ENCODE assay signal across 8 cellular contexts in genomic region chr2:123769001-123769400, GRCh38.
"Had no signal": no experiment of that assay in that cellular context is flagged by ENCODE, and none has a peak within 500 bp of the region (broad histone marks: within the 10 kb centered on the region; RNA-seq: fewer than 3 reads in every experiment).

No MANE protein-coding gene starts in this region.

- H3K4me2 ChIP-seq: GM23338 had no signal

- H3K27ac ChIP-seq: HL-60 had no signal

- H3K4me3 ChIP-seq: GM23338 had no signal

- FAIRE-seq: H1, H54 had no signal

- H2AFZ ChIP-seq: GM23338 had no signal

- ATAC-seq: GM23338 had no signal

- DNase-seq: H9, HCEC 1CT, HFFc6, KG1 had no signal
